In genomic region chr11:121587182-121587581, GRCh38 we compare ENCODE assay signal across 16 cellular contexts.
"Had no signal": no experiment of that assay in that cellular context is flagged by ENCODE, and none has a peak within 500 bp of the region (broad histone marks: within the 10 kb centered on the region; RNA-seq: fewer than 3 reads in every experiment).

No MANE protein-coding gene starts in this region.

- H3K4me1 ChIP-seq: right atrium auricular region, SJCRH30, upper lobe of right lung had no signal

- ATAC-seq: left lung, upper lobe of right lung had no signal

- H3K9me3 Mint-ChIP-seq: nephron; stimulated activated naive CD8-positive, alpha-beta T cell treated with anti-CD3 and anti-CD28 coated beads, Interleukin-15, Interleukin-2, amounts not matched to agents 100 ng/mL and 50 ng/mL, for 24 hours had no signal

- H3K4me2 ChIP-seq: smooth muscle cell had no signal

- H3K27me3 ChIP-seq: left lung, right atrium auricular region, SJCRH30, suprapubic skin, upper lobe of right lung had no signal

- H3K4me3 Mint-ChIP-seq: nephron; stimulated activated naive CD8-positive, alpha-beta T cell treated with anti-CD3 and anti-CD28 coated beads, Interleukin-15, Interleukin-2, amounts not matched to agents 100 ng/mL and 50 ng/mL, for 24 hours had no signal

- H3K36me3 ChIP-seq: right atrium auricular region, SJCRH30, suprapubic skin had no signal

- DNase-seq: activated CD4-positive, alpha-beta T cell treated with anti-CD3 and anti-CD28 coated beads, Interleukin-2, amount 50 U/mL, for 1 hour; activated CD4-positive, CD25-positive, alpha-beta regulatory T cell; activated effector memory CD4-positive, alpha-beta T cell treated with Interleukin-2 at 50 U/mL for 16 hours; anterior cingulate cortex; cerebellar nuclear complex; dermis blood vessel endothelial cell; islet precursor cell; left lung; occipital lobe; SJCRH30; upper lobe of right lung had no signal

- H3K27ac ChIP-seq: left lung, right atrium auricular region, SJCRH30, suprapubic skin, upper lobe of right lung had no signal

- H3K27me3 Mint-ChIP-seq: stimulated activated naive CD8-positive, alpha-beta T cell treated with anti-CD3 and anti-CD28 coated beads, Interleukin-15, Interleukin-2, amounts not matched to agents 100 ng/mL and 50 ng/mL, for 24 hours had no signal

- H3K27ac Mint-ChIP-seq: nephron; stimulated activated naive CD8-positive, alpha-beta T cell treated with anti-CD3 and anti-CD28 coated beads, Interleukin-15, Interleukin-2, amounts not matched to agents 100 ng/mL and 50 ng/mL, for 24 hours had no signal

- H3K9me3 ChIP-seq: left lung, right atrium auricular region, SJCRH30, suprapubic skin, upper lobe of right lung had no signal

- H3K4me3 ChIP-seq: left lung, right atrium auricular region, SJCRH30, smooth muscle cell, suprapubic skin, upper lobe of right lung had no signal
